Comparison of ENCODE assay signal across 1 cellular context in genomic region chr14:81170104-81170828, GRCh38.
TF ChIP-seq lines count a peak whose summit lies in the region.

No MANE protein-coding gene starts in this region.

TF ChIP-seq in HepG2, 621 proteins besides CTCF, POLR2A, EP300 and RAD21 (continued from another document and continues in another):
- TF ChIP-seq ARID3A (IDR thresholded peaks at IDR 0.05; ENCODE audit: low read depth, low read length) (0 out of 2 replicates have a peak, but pooled peaks have one; percentile 50), ZBTB3 (CRISPR knock-in tag; IDR thresholded peaks at IDR 0.05; ENCODE audit: borderline replicate concordance, low read depth) (no peak), ZNF253 (CRISPR knock-in tag; IDR thresholded peaks at IDR 0.05; ENCODE audit: borderline replicate concordance) (no peak), WIZ (CRISPR knock-in tag; IDR thresholded peaks at IDR 0.05) (no peak), ZSCAN21 (CRISPR knock-in tag; IDR thresholded peaks at IDR 0.05; ENCODE audit: borderline replicate concordance) (peak; percentile 78), NBN (conservative IDR thresholded peaks at IDR 0.05) (no peak), NONO (IDR thresholded peaks at IDR 0.05) (no peak), NONO (CRISPR knock-in tag; conservative IDR thresholded peaks at IDR 0.05) (peak; percentile 50; the same call in 1 of the 2 replicates), ZFP36L1 (CRISPR knock-in tag; IDR thresholded peaks at IDR 0.05) (0 out of 2 replicates have a peak, but pooled peaks have one; percentile 55), ZNF33B (CRISPR knock-in tag; IDR thresholded peaks at IDR 0.05) (no peak), TIGD3 (CRISPR knock-in tag; IDR thresholded peaks at IDR 0.05; ENCODE audit: borderline replicate concordance) (no peak), GABPB1 (CRISPR knock-in tag; IDR thresholded peaks at IDR 0.05) (peak; percentile 31; the same call in 1 of the 2 replicates), ZNF446 (CRISPR knock-in tag; IDR thresholded peaks at IDR 0.05) (no peak; the same call in 1 of the 2 replicates), CEBPB (IDR thresholded peaks at IDR 0.05; ENCODE audit: borderline replicate concordance, low read depth, low read length) (0 out of 2 replicates have a peak, but pooled peaks have one; percentile 2), PHF5A (CRISPR knock-in tag; IDR thresholded peaks at IDR 0.05; ENCODE audit: low read depth, unreplicated experiment) (no peak), ZSCAN29 (CRISPR knock-in tag; conservative IDR thresholded peaks at IDR 0.05) (peak; percentile 81; the same call in 1 of the 2 replicates), ZNF24 (IDR thresholded peaks at IDR 0.05) (no peak), MTF1 (CRISPR knock-in tag; IDR thresholded peaks at IDR 0.05) (no peak), CENPX (CRISPR knock-in tag; IDR thresholded peaks at IDR 0.05) (no peak), ZBTB40 (IDR thresholded peaks at IDR 0.05) (no peak), ZBTB40 (CRISPR knock-in tag; IDR thresholded peaks at IDR 0.05) (peak; percentile 37; the same call in 1 of the 2 replicates), ZNF558 (CRISPR knock-in tag; IDR thresholded peaks at IDR 0.05; ENCODE audit: borderline replicate concordance) (peak; percentile 53; the same call in 1 of the 2 replicates), ISX (CRISPR knock-in tag; conservative IDR thresholded peaks at IDR 0.05) (no peak), ZNF724P (CRISPR knock-in tag; IDR thresholded peaks at IDR 0.05; ENCODE audit: borderline replicate concordance) (peak; percentile 35; the same call in 1 of the 2 replicates), RERE (CRISPR knock-in tag; IDR thresholded peaks at IDR 0.05; ENCODE audit: low read depth) (no peak), ZBTB44 (CRISPR knock-in tag; IDR thresholded peaks at IDR 0.05) (no peak), KLF12 (CRISPR knock-in tag; IDR thresholded peaks at IDR 0.05; ENCODE audit: borderline replicate concordance) (no peak), YEATS4 (CRISPR knock-in tag; IDR thresholded peaks at IDR 0.05; ENCODE audit: borderline replicate concordance) (peak; percentile 62), ZNF572 (CRISPR knock-in tag; IDR thresholded peaks at IDR 0.05) (no peak), ISL2 (CRISPR knock-in tag; IDR thresholded peaks at IDR 0.05) (peak; percentile 39), NAIF1 (CRISPR knock-in tag; IDR thresholded peaks at IDR 0.05; ENCODE audit: borderline replicate concordance) (0 out of 2 replicates have a peak, but pooled peaks have one; percentile 41), KMT2B (CRISPR knock-in tag; IDR thresholded peaks at IDR 0.05) (peak; percentile 53; the same call in 1 of the 2 replicates), PHF8 (CRISPR knock-in tag; IDR thresholded peaks at IDR 0.05) (peak; percentile 84), JUND (CRISPR knock-in tag; IDR thresholded peaks at IDR 0.05) (0 out of 2 replicates have a peak, but pooled peaks have one; percentile 31), ZNF556 (CRISPR knock-in tag; IDR thresholded peaks at IDR 0.05; ENCODE audit: borderline replicate concordance) (peak; percentile 44; the same call in 1 of the 2 replicates), ZNF263 (CRISPR knock-in tag; IDR thresholded peaks at IDR 0.05) (peak; percentile 98), ZBTB38 (CRISPR knock-in tag; IDR thresholded peaks at IDR 0.05) (0 out of 2 replicates have a peak, but pooled peaks have one; percentile 42), TBX2 (CRISPR knock-in tag; IDR thresholded peaks at IDR 0.05; ENCODE audit: borderline replicate concordance) (no peak; the same call in 1 of the 2 replicates), KLF15 (CRISPR knock-in tag; IDR thresholded peaks at IDR 0.05; ENCODE audit: borderline replicate concordance) (no peak), ZSCAN5A (CRISPR knock-in tag; IDR thresholded peaks at IDR 0.05; ENCODE audit: borderline replicate concordance) (no peak), IKZF5 (CRISPR knock-in tag; IDR thresholded peaks at IDR 0.05) (peak; percentile 64)
